8 cellular contexts compared by ENCODE assay signal in the genomic region with DNA sequence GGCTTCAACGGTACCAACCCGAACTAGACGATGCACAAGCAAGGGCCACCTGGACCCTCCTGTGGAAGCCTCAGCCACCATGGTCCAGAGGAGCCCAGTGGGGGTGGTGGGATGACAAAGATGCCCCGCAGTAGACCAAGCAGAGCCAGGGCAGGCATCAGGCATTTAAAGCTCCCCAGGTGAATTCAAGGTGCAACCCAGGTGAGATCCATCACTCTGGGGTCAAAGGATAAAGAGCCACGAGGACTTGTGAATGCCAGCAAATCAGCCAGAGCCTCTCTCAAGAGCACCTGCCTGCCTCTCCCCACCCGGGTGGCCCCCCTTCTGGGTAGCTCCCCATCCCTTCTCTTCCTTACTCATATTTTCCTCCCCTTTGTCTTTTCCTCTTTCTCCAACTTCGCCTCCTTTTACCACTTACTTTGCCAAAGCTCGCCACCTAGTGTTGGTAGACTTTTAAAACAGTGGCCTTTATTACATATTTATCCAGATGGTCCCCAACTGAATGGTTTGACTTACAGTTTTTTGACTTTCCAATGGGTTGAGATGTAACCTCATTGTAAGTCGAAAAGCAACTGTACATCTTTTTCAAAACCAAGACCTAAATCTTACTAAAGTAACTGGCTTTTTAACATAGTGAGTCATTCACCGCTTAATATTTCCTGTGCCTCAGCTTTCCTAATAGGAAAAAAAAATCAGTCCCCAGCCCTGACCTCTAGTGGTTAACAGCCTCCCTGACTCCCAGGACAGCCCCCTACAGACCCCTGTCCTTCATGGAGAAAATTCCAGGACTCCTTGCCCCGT. TPM values are rescaled to one million over a fixed set of nuclear protein-coding genes. Genes with fewer than 3 reads are reported as not detected.
DNase-seq lines count a peak whose midpoint lies in the region; TF ChIP-seq lines count a peak whose summit lies in the region.

No MANE protein-coding gene starts in this region.

- TF ChIP-seq CTCF in AG04450 (IDR thresholded peaks at IDR 0.05; ENCODE audit: low read depth, low read length) (peak; percentile 69), left ventricle myocardium inferior (IDR thresholded peaks at IDR 0.05; ENCODE audit: borderline replicate concordance) (peak; percentile 60), spleen (IDR thresholded peaks at IDR 0.05 in 8 of 11, conservative IDR thresholded peaks at IDR 0.05 in 3 of 11) (peak in 9 of 11 experiments; percentile 18 to 58 (median 45))

- H3K27me3 ChIP-seq in AG04450 (ENCODE audit: control insufficient read depth, insufficient read depth, low read length) (peaks cover 32% of the 10 kb centered on the region), adipocyte (replicated peaks; ENCODE audit: control insufficient read depth, insufficient read depth, low read length) (peaks cover 48% of the 10 kb centered on the region), left ventricle myocardium inferior (ENCODE audit: low read depth) (no peaks in the 10 kb centered on the region), spleen (replicated peaks in 1 of 7) (peaks cover 0 to 6% (median 0%) of the 10 kb centered on the region in 7 donors)

- CTCF ChIA-PET in AG04450 (lab: Charles Lee) = interaction anchor here (0.6 to 3.3 kb wide), 17 partner anchors 9 to 475 kb away, joined by 3 to 36 read pairs (median 4); no protein-coding TSS in a partner anchor

- H3K9me3 ChIP-seq in AG04450 (ENCODE audit: control insufficient read depth, insufficient read depth, low read length) (no peaks in the 10 kb centered on the region), adipocyte (ENCODE audit: control insufficient read depth, low read length) (no peaks in the 10 kb centered on the region), left ventricle myocardium inferior (replicated peaks) (no peaks in the 10 kb centered on the region), spleen (no peaks in the 10 kb centered on the region)

- H3K4me3 ChIP-seq in AG04450 (ENCODE audit: low read depth, low read length) = no peak overlapping the region
- no peak overlapping the region for H3K4me3 ChIP-seq in adipocyte (ENCODE audit: low read length)
- H3K4me3 ChIP-seq in left ventricle myocardium inferior = no peak overlapping the region
- no peak overlapping the region for H3K4me3 ChIP-seq in spleen

- no peak overlapping the region for H3K9ac ChIP-seq in adipocyte (ENCODE audit: low read length)

- WGBS in spleen, 5 donors = 45 to 54% (median 46%) methylated on average over 11 of the region's 11 CpGs

- no peak for TF ChIP-seq POLR2A in spleen (IDR thresholded peaks at IDR 0.05)

- POLR2A ChIA-PET in AG04450 (lab: Yijun Ruan, JAX) = no interaction called here

- H3K4me1 ChIP-seq in adipocyte (ENCODE audit: control insufficient read depth, insufficient read depth, low read length) (no peaks in the 10 kb centered on the region), left ventricle myocardium inferior (no peaks in the 10 kb centered on the region), spleen (no peaks in the 10 kb centered on the region)

- intact Hi-C loops in left ventricle myocardium inferior (cut with micrococcal nuclease) (loop anchor here (10.0 kb wide), 1 partner anchor 63 kb away; no protein-coding TSS in a partner anchor), spleen (cut with DNase I; ENCODE audit: low total_unique reads) (no loop called here)

- H3K36me3 ChIP-seq in adipocyte (ENCODE audit: control insufficient read depth, insufficient read depth, low read length, severe bottlenecking) (no peaks in the 10 kb centered on the region), left ventricle myocardium inferior (no peaks in the 10 kb centered on the region), spleen (no peaks in the 10 kb centered on the region)

- H3K27ac ChIP-seq in AG04450 (ENCODE audit: low read depth, low read length) (no peak overlapping the region), left ventricle myocardium inferior (replicated peaks) (no peak overlapping the region), spleen (no peak overlapping the region)

- DNase-seq in AG04450 (ENCODE audit: low read depth, low spot score) = no peak
- DNase-seq in ELR (ENCODE audit: low read depth) = peak; percentile 70
- peak; percentile 40 for DNase-seq in NCI-H2227 (lab: John Stamatoyannopoulos, UW; ENCODE audit: unreplicated experiment)
- DNase-seq in adipocyte (ENCODE audit: low read depth) = peak; percentile 85
- DNase-seq in left ventricle myocardium inferior = no peak
- peak; percentile 40 for DNase-seq in spleen
- DNase-seq in NCI-H128 (lab: John Stamatoyannopoulos, UW; ENCODE audit: unreplicated experiment) = no peak
- no peak for DNase-seq in GF-D8 (lab: John Stamatoyannopoulos, UW)

RNA-seq across cellular contexts. Expression of a gene that starts 18.8 kb away (rescaled TPM):
- not detected in 2 replicates for polyA plus RNA-seq in AG04450 (2011; rRNA removed)
- 0.05 TPM in 1 of 2 replicates, not detected in the other for polyA minus RNA-seq in AG04450 (2011; rRNA and poly(A)+ RNA removed)
- total RNA-seq in left ventricle myocardium inferior = 2.1 TPM
- not detected for total RNA-seq in spleen
- polyA plus RNA-seq in spleen = under 1 TPM in 1 of 3 donors, not detected in 2; 0.03 TPM

RNA-seq across cellular contexts. Expression of a gene that starts 43.3 kb away (rescaled TPM):
- polyA plus RNA-seq in AG04450 (2011; rRNA removed) (not detected in 2 replicates), spleen (not detected)
- not detected in 2 replicates for polyA minus RNA-seq in AG04450 (2011; rRNA and poly(A)+ RNA removed)
- total RNA-seq in left ventricle myocardium inferior (not detected), spleen (not detected)

Comparison
In these comparisons a context has a peak if more than half of its experiments do, and no peak if none do; other contexts are left out.
1. DNase-seq: peak in ELR (single experiment), NCI-H2227 (single experiment), adipocyte (single experiment) and spleen (single experiment); none in AG04450 (single experiment), left ventricle myocardium inferior (single experiment), NCI-H128 (single experiment) and GF-D8 (single experiment).
2. Peak in every context shown above with its lines, with median percentiles within 50 percentile points of each other: CTCF ChIP-seq.